In genomic region chr17:65564793-65565192, GRCh38 we compare ENCODE assay signal across 1 cellular context.
TF ChIP-seq lines count a peak whose summit lies in the region.

No MANE protein-coding gene starts in this region.

TF ChIP-seq in HepG2, 621 proteins besides CTCF, POLR2A, EP300 and RAD21 (continued from another document and continues in another):
- no peak for TF ChIP-seq ZNF318 (CRISPR knock-in tag; IDR thresholded peaks at IDR 0.05)
- no peak for TF ChIP-seq ZBTB44 (CRISPR knock-in tag; IDR thresholded peaks at IDR 0.05)
- TF ChIP-seq ZSCAN21 (CRISPR knock-in tag; IDR thresholded peaks at IDR 0.05; ENCODE audit: borderline replicate concordance): no peak
- no peak for TF ChIP-seq ATF6 (CRISPR knock-in tag; conservative IDR thresholded peaks at IDR 0.05)
- peak; percentile 90 for TF ChIP-seq TFE3 (CRISPR knock-in tag; IDR thresholded peaks at IDR 0.05)
- no peak for TF ChIP-seq TOPORS (CRISPR knock-in tag; IDR thresholded peaks at IDR 0.05)
- TF ChIP-seq HES4 (CRISPR knock-in tag; IDR thresholded peaks at IDR 0.05; ENCODE audit: borderline replicate concordance): no peak
- no peak for TF ChIP-seq PPARG (CRISPR knock-in tag; conservative IDR thresholded peaks at IDR 0.05)
- no peak for TF ChIP-seq ZNF598 (CRISPR knock-in tag; IDR thresholded peaks at IDR 0.05; ENCODE audit: borderline replicate concordance)
- TF ChIP-seq SYNCRIP (IDR thresholded peaks at IDR 0.05; ENCODE audit: insufficient read depth, low read depth, low read length): no peak
- no peak for TF ChIP-seq ZNF207 (IDR thresholded peaks at IDR 0.05; ENCODE audit: borderline replicate concordance)
- peak; percentile 72 for TF ChIP-seq RFX3 (CRISPR knock-in tag; IDR thresholded peaks at IDR 0.05)
- TF ChIP-seq SMARCE1 (IDR thresholded peaks at IDR 0.05; ENCODE audit: borderline replicate concordance): no peak
- no peak for TF ChIP-seq ZNF512B (CRISPR knock-in tag; IDR thresholded peaks at IDR 0.05; ENCODE audit: borderline replicate concordance)
- no peak for TF ChIP-seq ZUFSP (CRISPR knock-in tag; IDR thresholded peaks at IDR 0.05; ENCODE audit: borderline replicate concordance)
- TF ChIP-seq LRRFIP1 (CRISPR knock-in tag; conservative IDR thresholded peaks at IDR 0.05): no peak
- TF ChIP-seq GRHL1 (CRISPR knock-in tag; conservative IDR thresholded peaks at IDR 0.05): no peak
- no peak for TF ChIP-seq POGZ (CRISPR knock-in tag; IDR thresholded peaks at IDR 0.05)
- no peak for TF ChIP-seq ZNF512 (CRISPR knock-in tag; IDR thresholded peaks at IDR 0.05)
- no peak for TF ChIP-seq AGO2 (optimal IDR thresholded peaks at IDR 0.05; ENCODE audit: low read depth, low read length)
- no peak for TF ChIP-seq DRAP1 (CRISPR knock-in tag; IDR thresholded peaks at IDR 0.05)
- TF ChIP-seq ARNT2 (CRISPR knock-in tag; IDR thresholded peaks at IDR 0.05; ENCODE audit: low read depth): no peak
- peak; percentile 27; the same call in 1 of the 2 replicates for TF ChIP-seq MXD4 (CRISPR knock-in tag; IDR thresholded peaks at IDR 0.05)
- TF ChIP-seq E2F5 (CRISPR knock-in tag; conservative IDR thresholded peaks at IDR 0.05): no peak
